ENCODE assay signal across 9 cellular contexts in genomic region chr11:44862546-44863101, GRCh38.
DNase-seq lines count a peak whose midpoint lies in the region; ATAC-seq and TF ChIP-seq lines count a peak whose summit lies in the region.
"Had no signal": no experiment of that assay in that cellular context is flagged by ENCODE, and none has a peak within 500 bp of the region (broad histone marks: within the 10 kb centered on the region; RNA-seq: fewer than 3 reads in every experiment).

No MANE protein-coding gene starts in this region.

- H3K4me3 ChIP-seq in thoracic aorta = no peak overlapping the region

- no peak overlapping the region for H3K4me3 Mint-ChIP-seq in activated T-cell treated with anti-CD3 and anti-CD28 coated beads, Interleukin-2, amount 50 U/mL, for 24 hours

- POLR2A ChIA-PET in RWPE1 (lab: Yijun Ruan, JAX; ENCODE audit: low non-redundant PET) = no interaction called here

- H3K27me3 Mint-ChIP-seq in activated T-cell treated with anti-CD3 and anti-CD28 coated beads, Interleukin-2, amount 50 U/mL, for 24 hours = peaks cover 51% of the 10 kb centered on the region

- H3K9me3 ChIP-seq in thoracic aorta = no peaks in the 10 kb centered on the region
- H3K9me3 ChIP-seq: neutrophil had no signal

- H3K4me1 Mint-ChIP-seq in activated T-cell treated with anti-CD3 and anti-CD28 coated beads, Interleukin-2, amount 50 U/mL, for 24 hours (ENCODE audit: low read depth) = peaks cover 36% of the 10 kb centered on the region

- no peak for TF ChIP-seq CTCF in RWPE1 (conservative IDR thresholded peaks at IDR 0.05; ENCODE audit: low read depth)
- TF ChIP-seq CTCF in foreskin keratinocyte (conservative IDR thresholded peaks at IDR 0.05) = no peak
- TF ChIP-seq CTCF in thoracic aorta (IDR thresholded peaks at IDR 0.05) = no peak

- ATAC-seq in foreskin keratinocyte = peak; percentile 1
- ATAC-seq in thoracic aorta (ENCODE audit: insufficient number of reproducible peaks, low FRiP score, low read depth) = no peak
- ATAC-seq in HG02678 (IDR thresholded peaks at IDR 0.05; ENCODE audit: unreplicated experiment) = no peak

- H3K27me3 ChIP-seq in foreskin keratinocyte (peaks cover 81% of the 10 kb centered on the region), thoracic aorta (replicated peaks; ENCODE audit: insufficient read depth) (no peaks in the 10 kb centered on the region)

- CTCF ChIA-PET in RWPE1 (lab: Yijun Ruan, JAX) = interaction anchor here (0.7 kb wide), 2 partner anchors 12 to 522 kb away, joined by 3 to 4 read pairs; no protein-coding TSS in a partner anchor

- peak overlapping the region; percentile 62 for H3K27ac ChIP-seq in RWPE1
- no peak overlapping the region for H3K27ac ChIP-seq in foreskin keratinocyte
- peak overlapping the region; percentile 96 to 97 for H3K27ac ChIP-seq in thoracic aorta
- H3K27ac ChIP-seq: neutrophil had no signal

- H3K9me3 Mint-ChIP-seq in activated T-cell treated with anti-CD3 and anti-CD28 coated beads, Interleukin-2, amount 50 U/mL, for 24 hours = no peaks in the 10 kb centered on the region

- peaks cover 6% of the 10 kb centered on the region for H3K36me3 Mint-ChIP-seq in activated T-cell treated with anti-CD3 and anti-CD28 coated beads, Interleukin-2, amount 50 U/mL, for 24 hours (ENCODE audit: low read depth)

- no peak for DNase-seq in activated T-cell treated with anti-CD3 and anti-CD28 coated beads, Interleukin-2, amount 50 U/mL, for 24 hours
- DNase-seq in activated T-cell treated with anti-CD3 and anti-CD28 coated beads for 4 hours (no peak), RWPE1 (ENCODE audit: low spot score) (no peak), foreskin keratinocyte (no peak), thoracic aorta (ENCODE audit: low spot score) (no peak), SIG-M5 treated with dmso at 0.1 percent for 504 hours (lab: John Stamatoyannopoulos, UW; ENCODE audit: unreplicated experiment) (no peak)
- no peak for DNase-seq in stimulated activated CD4-positive, alpha-beta T cell treated with anti-CD3 and anti-CD28 coated beads, Interleukin-12 subunit alpha, Interleukin-12 subunit beta, amount 100 ng/mL, for 4 hours

- peak overlapping the region; percentile 90 for H3K27ac Mint-ChIP-seq in activated T-cell treated with anti-CD3 and anti-CD28 coated beads, Interleukin-2, amount 50 U/mL, for 24 hours

- no peaks in the 10 kb centered on the region for H3K36me3 ChIP-seq in thoracic aorta
- H3K36me3 ChIP-seq: neutrophil had no signal

- H3K4me1 ChIP-seq in foreskin keratinocyte = peaks cover 5% of the 10 kb centered on the region
- peaks cover 12 to 46% of the 10 kb centered on the region in 2 donors for H3K4me1 ChIP-seq in thoracic aorta (ENCODE audit: control insufficient read depth in 1 of 2, low read depth in 2 of 2)
